Comparison of ENCODE assay signal across 13 cellular contexts in the genomic region with DNA sequence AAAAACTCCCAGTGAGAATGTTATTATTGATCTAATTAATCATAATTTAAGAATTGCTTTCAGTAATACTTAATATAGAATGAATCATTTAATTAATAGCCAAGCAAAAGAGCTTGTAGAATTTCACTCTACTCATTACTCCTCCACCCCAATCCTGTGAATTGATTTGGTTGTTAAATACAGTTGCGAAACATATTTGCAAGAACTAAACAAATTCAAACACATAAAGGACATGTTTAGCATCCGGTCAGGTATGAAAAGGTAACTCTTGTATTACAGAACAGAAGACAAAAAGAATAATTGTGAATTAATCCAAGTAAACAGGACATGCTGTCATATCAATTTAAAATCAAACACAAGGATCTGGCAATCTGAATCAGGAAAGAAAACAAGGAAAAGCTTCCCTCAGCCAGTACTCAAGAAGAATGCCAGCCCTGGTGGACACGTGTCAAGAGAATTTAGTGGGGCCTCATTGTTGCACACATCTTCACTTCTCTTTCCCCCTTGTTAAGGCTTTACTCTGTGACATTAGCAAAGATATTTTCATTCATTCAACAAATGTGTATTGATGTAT.
"Had no signal": no experiment of that assay in that cellular context is flagged by ENCODE, and none has a peak within 500 bp of the region (broad histone marks: within the 10 kb centered on the region; RNA-seq: fewer than 3 reads in every experiment).

No MANE protein-coding gene starts in this region.

- H3K27ac Mint-ChIP-seq: dendritic cell treated with granulocyte-macrophage colony-stimulating factor and Interleukin-4, amounts not matched to agents 40 ng/mL and 50 ng/mL, for 4 days; effector memory CD8-positive, alpha-beta T cell; naive thymus-derived CD4-positive, alpha-beta T cell; nephron progenitor cell had no signal

- H3K27me3 Mint-ChIP-seq: dendritic cell treated with granulocyte-macrophage colony-stimulating factor and Interleukin-4, amounts not matched to agents 40 ng/mL and 50 ng/mL, for 4 days; effector memory CD8-positive, alpha-beta T cell; naive thymus-derived CD4-positive, alpha-beta T cell had no signal

- H3K4me3 Mint-ChIP-seq: dendritic cell treated with granulocyte-macrophage colony-stimulating factor and Interleukin-4, amounts not matched to agents 40 ng/mL and 50 ng/mL, for 4 days; effector memory CD8-positive, alpha-beta T cell; naive thymus-derived CD4-positive, alpha-beta T cell; nephron progenitor cell had no signal

- H3K9me3 Mint-ChIP-seq: dendritic cell treated with granulocyte-macrophage colony-stimulating factor and Interleukin-4, amounts not matched to agents 40 ng/mL and 50 ng/mL, for 4 days had no signal

- DNase-seq: effector memory CD8-positive, alpha-beta T cell; erythroblast; foreskin keratinocyte; head of caudate nucleus; naive thymus-derived CD4-positive, alpha-beta T cell; nephron progenitor cell; retina; right lobe of liver; spleen; stimulated activated CD4-positive, alpha-beta T cell treated with anti-CD3 and anti-CD28 coated beads, Interleukin-2, amount 100 ng/mL, for 24 hours; stimulated activated naive CD4-positive, alpha-beta T cell treated with Interleukin-2 at 50 U/mL for 16 hours; trophoblast cell had no signal

- H3K4me1 Mint-ChIP-seq: naive thymus-derived CD4-positive, alpha-beta T cell had no signal
